9 cellular contexts compared by ENCODE assay signal in genomic region chr3:46693897-46694235, GRCh38. TPM values are rescaled to one million over a fixed set of nuclear protein-coding genes. Genes with fewer than 3 reads are reported as not detected.
DNase-seq lines count a peak whose midpoint lies in the region; ATAC-seq and TF ChIP-seq lines count a peak whose summit lies in the region.
"Had no signal": no experiment of that assay in that cellular context is flagged by ENCODE, and none has a peak within 500 bp of the region (broad histone marks: within the 10 kb centered on the region; RNA-seq: fewer than 3 reads in every experiment).

No MANE protein-coding gene starts in this region.

- no peak for DNase-seq in AG04450 (ENCODE audit: low read depth, low spot score)
- DNase-seq in PC-3: no peak
- DNase-seq in body of pancreas: peak in 3 of 4 donors; percentile 37 to 54 (median 51)
- peak; percentile 10 to 28 for DNase-seq in lung microvascular endothelial cell (ENCODE audit: low read depth in 2 of 2)
- DNase-seq in thyroid gland: peak; percentile 72 to 75
- DNase-seq in NCI-H187 (lab: John Stamatoyannopoulos, UW): no peak
- DNase-seq in osteocyte (ENCODE audit: extremely low spot score, unreplicated experiment): no peak

- TF ChIP-seq CTCF in AG04450 (IDR thresholded peaks at IDR 0.05; ENCODE audit: low read depth, low read length) (no peak), PC-3 (conservative IDR thresholded peaks at IDR 0.05; ENCODE audit: low read depth, low read length) (no peak), body of pancreas (IDR thresholded peaks at IDR 0.05) (no peak), thyroid gland (IDR thresholded peaks at IDR 0.05) (no peak), osteocyte (IDR thresholded peaks at IDR 0.05) (no peak)

- no peaks in the 10 kb centered on the region for H4K20me1 ChIP-seq in PC-3 (ENCODE audit: low read length)

- peaks cover 21% of the 10 kb centered on the region for H3K4me1 Mint-ChIP-seq in osteocyte (ENCODE audit: unreplicated experiment)

- H3K4me3 ChIP-seq in AG04450 (ENCODE audit: low read depth, low read length): peak overlapping the region; percentile 38; the same call in 1 of the 2 replicates
- H3K4me3 ChIP-seq in PC-3 (ENCODE audit: low read length): peak overlapping the region; percentile 82
- peak overlapping the region; percentile 38 to 64 for H3K4me3 ChIP-seq in body of pancreas
- H3K4me3 ChIP-seq in thyroid gland (replicated peaks in 1 of 3): peak overlapping the region in 1 of 3 donors; percentile 58

- H3K36me3 Mint-ChIP-seq in osteocyte (ENCODE audit: unreplicated experiment): no peaks in the 10 kb centered on the region

- no peak overlapping the region for H3K4me3 Mint-ChIP-seq in osteocyte (ENCODE audit: unreplicated experiment)

- H3F3A ChIP-seq in PC-3 (ENCODE audit: low read length, unreplicated experiment): no peaks in the 10 kb centered on the region

- H3K9me3 ChIP-seq in AG04450 (ENCODE audit: control insufficient read depth, insufficient read depth, low read length) (no peaks in the 10 kb centered on the region), PC-3 (ENCODE audit: low read length) (no peaks in the 10 kb centered on the region), body of pancreas (no peaks in the 10 kb centered on the region), thyroid gland (no peaks in the 10 kb centered on the region)

- H3K36me3 ChIP-seq in PC-3 (ENCODE audit: low read depth, low read length) (no peaks in the 10 kb centered on the region), body of pancreas (replicated peaks in 1 of 2; ENCODE audit: insufficient read depth in 1 of 2, low read depth in 2 of 2) (no peaks in the 10 kb centered on the region), thyroid gland (no peaks in the 10 kb centered on the region)
- H3K36me3 ChIP-seq: cardiac muscle cell had no signal

- no peak for ATAC-seq in PC-3
- ATAC-seq in body of pancreas: peak; percentile 12
- ATAC-seq in GM18498 (IDR thresholded peaks at IDR 0.05; ENCODE audit: unreplicated experiment): no peak

- BruUV-seq in PC-3 (replicated peaks; lab: Mats Ljungman, UMichigan): no TSS peak

- POLR2A ChIA-PET in AG04450 (lab: Yijun Ruan, JAX) (no interaction called here), PC-3 (lab: Charles Lee; ENCODE audit: unreplicated experiment) (interaction anchor here (0.6 to 0.8 kb wide), 3 partner anchors 790 to 1045 kb away, joined by 3 to 6 read pairs (median 5); no protein-coding TSS in a partner anchor)

- H3K27ac Mint-ChIP-seq in osteocyte (ENCODE audit: unreplicated experiment): no peak overlapping the region

- no peaks in the 10 kb centered on the region for H3K9me3 Mint-ChIP-seq in osteocyte (ENCODE audit: unreplicated experiment)

- 0 out of 2 replicates have a peak overlapping the region, but pooled peaks have one; percentile 31 for H3K9ac ChIP-seq in PC-3 (ENCODE audit: low read length)

- no peaks in the 10 kb centered on the region for H3K9me2 ChIP-seq in PC-3 (replicated peaks; ENCODE audit: low read length)

- CTCF ChIA-PET in AG04450 (lab: Charles Lee) (interaction anchor here (1.0 to 2.2 kb wide), 3 partner anchors 11 to 206 kb away, joined by 3 to 8 read pairs (median 4); no protein-coding TSS in a partner anchor), PC-3 (lab: Charles Lee) (interaction anchor here (0.6 kb wide), 1 partner anchor 30 kb away, joined by 3 read pairs; no protein-coding TSS in a partner anchor)

- H3K79me2 ChIP-seq in PC-3 (ENCODE audit: low read length): peaks cover 8% of the 10 kb centered on the region

- peak overlapping the region; percentile 98 for H3K4me2 ChIP-seq in PC-3 (ENCODE audit: low read length)

- H2AFZ ChIP-seq in PC-3 (ENCODE audit: low read length): peak overlapping the region; percentile 82

- H3K27me3 Mint-ChIP-seq in osteocyte (ENCODE audit: unreplicated experiment): no peaks in the 10 kb centered on the region

- H3K27me3 ChIP-seq in AG04450 (ENCODE audit: control insufficient read depth, insufficient read depth, low read length) (peaks cover 30% of the 10 kb centered on the region), PC-3 (ENCODE audit: low read length) (no peaks in the 10 kb centered on the region), body of pancreas (no peaks in the 10 kb centered on the region), thyroid gland (no peaks in the 10 kb centered on the region)

- H3K4me1 ChIP-seq in PC-3 (ENCODE audit: insufficient read depth, low read length) (peaks cover 33% of the 10 kb centered on the region), body of pancreas (peaks cover 55% of the 10 kb centered on the region), thyroid gland (peaks cover 42 to 73% of the 10 kb centered on the region in 2 donors)

- H3K27ac ChIP-seq in AG04450 (ENCODE audit: low read depth, low read length): no peak overlapping the region
- no peak overlapping the region for H3K27ac ChIP-seq in PC-3 (ENCODE audit: low read length)
- H3K27ac ChIP-seq in body of pancreas: peak overlapping the region; percentile 78 to 89 (median 86)
- peak overlapping the region; percentile 71 to 85 (median 81) for H3K27ac ChIP-seq in thyroid gland
- H3K27ac ChIP-seq: cardiac muscle cell had no signal

- TF ChIP-seq POLR2A in body of pancreas (IDR thresholded peaks at IDR 0.05) (no peak), thyroid gland (IDR thresholded peaks at IDR 0.05) (no peak)

- intact Hi-C loops in PC-3 (cut with micrococcal nuclease) (loop anchor here (5.0 kb wide), 1 partner anchor 287 kb away; the partner anchor contains the start of genes CCR5AS and CCRL2), body of pancreas (cut with DNase I) (no loop called here), thyroid gland (cut with DNase I) (no loop called here)

- 27% methylated on average over 24 of the region's 30 CpGs; no CpG with 5 or more reads in 1 of the 2 donors for WGBS in body of pancreas, 2 donors
- WGBS in thyroid gland, 2 donors: 15 to 30% methylated on average over 5 to 10 of the region's 30 CpGs

RNA-seq across cellular contexts. Expression of gene ALS2CL, which starts 0.4 kb away (rescaled TPM):
- 0.89 and 1.0 TPM in 2 replicates for polyA plus RNA-seq in AG04450 (2011; rRNA removed)
- 0.91 and 1.9 TPM in 2 replicates for polyA minus RNA-seq in AG04450 (2011; rRNA and poly(A)+ RNA removed)
- total RNA-seq in PC-3 (2014; rRNA removed) (30.1 and 36.3 TPM in 2 replicates), body of pancreas (10 to 100 TPM; 30.3 to 48.5 TPM), lung microvascular endothelial cell (3.7 and 5.8 TPM in 2 replicates), thyroid gland (10 to 100 TPM; 55.8 to 68.5 (median 63.7) TPM), osteocyte (0.99 and 1.4 TPM in 2 replicates)

RNA-seq across cellular contexts. Expression of gene TMIE, which starts 7.3 kb away (rescaled TPM):
- polyA plus RNA-seq in AG04450 (2011; rRNA removed): 0.05 TPM in 1 of 2 replicates, not detected in the other
- 0.64 TPM in 1 of 2 replicates, not detected in the other for polyA minus RNA-seq in AG04450 (2011; rRNA and poly(A)+ RNA removed)
- 0.52 and 0.66 TPM in 2 replicates for total RNA-seq in PC-3 (2014; rRNA removed)
- not detected for total RNA-seq in body of pancreas
- under 0.01 TPM in 1 of 2 replicates, not detected in the other for total RNA-seq in lung microvascular endothelial cell
- 1 to 10 TPM in 2 of 4 donors, under 1 TPM in 1, not detected in 1; 0.83 to 1.3 (median 1.1) TPM for total RNA-seq in thyroid gland
- not detected in 2 replicates for total RNA-seq in osteocyte

RNA-seq across cellular contexts. Expression of gene PRSS50, which starts 23.8 kb away (rescaled TPM):
- polyA plus RNA-seq in AG04450 (2011; rRNA removed): not detected in 2 replicates
- polyA minus RNA-seq in AG04450 (2011; rRNA and poly(A)+ RNA removed): not detected in 2 replicates
- total RNA-seq in PC-3 (2014; rRNA removed): not detected in 2 replicates
- 1 to 10 TPM; 2.6 to 3.1 TPM for total RNA-seq in body of pancreas
- not detected in 2 replicates for total RNA-seq in lung microvascular endothelial cell
- total RNA-seq in thyroid gland: 1 to 10 TPM; 1.7 to 6.0 (median 3.6) TPM
- total RNA-seq in osteocyte: not detected in 2 replicates

Comparison
In these comparisons a context has a peak if more than half of its experiments do, and no peak if none do; other contexts are left out.
1. DNase-seq: peak in body of pancreas (3 of 4), lung microvascular endothelial cell (2 of 2) and thyroid gland (2 of 2); none in AG04450 (single experiment), PC-3 (single experiment), NCI-H187 (0 of 2) and osteocyte (single experiment).
2. H3K27ac ChIP-seq: peak in body of pancreas (4 of 4) and thyroid gland (3 of 3); none in AG04450 (single experiment) and PC-3 (single experiment).